ENCODE assay signal across 9 cellular contexts in the genomic region with DNA sequence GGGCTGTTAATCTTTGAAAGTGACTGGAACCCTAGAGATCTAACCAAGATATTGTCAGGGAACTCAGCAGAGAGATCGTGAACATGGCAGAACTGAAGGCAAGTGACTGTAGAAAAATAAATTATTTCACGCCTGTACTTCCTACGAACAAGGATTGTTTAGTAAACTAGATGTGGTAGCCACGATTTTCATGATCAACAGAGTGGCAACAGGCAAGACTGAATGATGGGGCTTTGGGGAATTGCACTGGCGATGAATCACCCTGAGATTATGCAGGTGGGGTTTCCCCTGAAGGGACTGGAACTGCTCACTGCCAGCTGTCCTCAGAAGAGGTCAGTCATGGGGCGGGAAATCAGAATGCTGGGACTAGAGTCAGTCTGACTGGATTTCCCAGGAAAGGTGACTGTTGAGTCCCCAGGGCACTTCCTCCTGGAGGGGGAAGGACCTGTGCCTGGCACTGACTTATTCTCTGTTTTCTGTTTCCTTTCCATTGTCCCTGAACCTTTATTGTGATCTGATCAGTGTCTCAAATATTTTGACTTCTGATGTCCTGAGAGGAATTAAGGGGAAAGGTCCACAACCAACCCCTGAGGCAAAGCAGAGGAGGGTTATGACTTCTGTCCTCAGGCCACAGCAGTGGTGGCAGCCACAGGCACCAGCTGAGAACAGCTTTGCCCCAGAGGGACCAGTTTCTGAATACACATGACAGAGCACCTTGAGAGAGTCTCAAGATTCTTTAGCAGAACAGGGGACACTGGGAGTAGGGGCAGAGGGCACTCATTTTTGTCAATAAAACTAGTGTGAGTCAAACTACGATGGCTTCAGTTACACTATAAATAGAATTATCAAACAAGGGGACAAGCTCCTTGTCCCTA.
DNase-seq lines count a peak whose midpoint lies in the region; ATAC-seq and TF ChIP-seq lines count a peak whose summit lies in the region.
"Had no signal": no experiment of that assay in that cellular context is flagged by ENCODE, and none has a peak within 500 bp of the region (broad histone marks: within the 10 kb centered on the region; RNA-seq: fewer than 3 reads in every experiment).

No MANE protein-coding gene starts in this region.

- peaks cover 62% of the 10 kb centered on the region for H3K4me1 ChIP-seq in OCI-LY3 (ENCODE audit: low read length)
- no peaks in the 10 kb centered on the region for H3K4me1 ChIP-seq in breast epithelium

- H4K20me1 ChIP-seq in OCI-LY3 (ENCODE audit: insufficient read depth, low read length): no peaks in the 10 kb centered on the region

- no peaks in the 10 kb centered on the region for H3K79me2 ChIP-seq in OCI-LY3 (ENCODE audit: low read length)

- H3K27ac ChIP-seq in OCI-LY3 (ENCODE audit: low read length) (peak overlapping the region; percentile 35), breast epithelium (peak overlapping the region; percentile 43)
- H3K27ac ChIP-seq: 22Rv1 had no signal

- TF ChIP-seq CTCF in OCI-LY3 (IDR thresholded peaks at IDR 0.05; ENCODE audit: low read depth, low read length) (no peak), breast epithelium (IDR thresholded peaks at IDR 0.05) (no peak), omental fat pad (IDR thresholded peaks at IDR 0.05) (no peak)

- peak overlapping the region; percentile 87 for H3K4me2 ChIP-seq in OCI-LY3 (ENCODE audit: low read length)

- peak overlapping the region; percentile 16; the same call in 1 of the 2 replicates for H2AFZ ChIP-seq in OCI-LY3 (ENCODE audit: low read depth, low read length)

- H3K9me3 ChIP-seq in OCI-LY3 (ENCODE audit: insufficient read depth, low read length): no peaks in the 10 kb centered on the region
- no peaks in the 10 kb centered on the region for H3K9me3 ChIP-seq in breast epithelium

- DNase-seq in DMS153 treated with DMSO at 0.1 percent for 48 hours (lab: John Stamatoyannopoulos, UW; ENCODE audit: unreplicated experiment) (peak; percentile 10), DMS153 (lab: John Stamatoyannopoulos, UW) (no peak), breast epithelium (ENCODE audit: low spot score in 2 of 2) (peak; percentile 55 to 62), omental fat pad (ENCODE audit: low spot score) (no peak), NCI-H187 treated with DMSO at 0.1 percent for 48 hours (lab: John Stamatoyannopoulos, UW) (no peak), AML-193 (lab: John Stamatoyannopoulos, UW) (no peak)

- H3K27me3 ChIP-seq in OCI-LY3 (ENCODE audit: low read depth, low read length) (peaks cover 31% of the 10 kb centered on the region), breast epithelium (no peaks in the 10 kb centered on the region)

- no peaks in the 10 kb centered on the region for H3K36me3 ChIP-seq in OCI-LY3 (replicated peaks; ENCODE audit: low read depth, low read length)
- no peaks in the 10 kb centered on the region for H3K36me3 ChIP-seq in breast epithelium

- ATAC-seq in HG02623 (IDR thresholded peaks at IDR 0.05; ENCODE audit: unreplicated experiment): peak; percentile 51
- peak; percentile 77 for ATAC-seq in omental fat pad (ENCODE audit: low FRiP score)

- H3K4me3 ChIP-seq in OCI-LY3 (ENCODE audit: low read length) (peak overlapping the region; percentile 74), breast epithelium (no peak overlapping the region)

- TF ChIP-seq POLR2A in breast epithelium (IDR thresholded peaks at IDR 0.05): no peak

- intact Hi-C loops in breast epithelium (cut with DNase I; ENCODE audit: low total_unique reads): no loop called here

- H3K9ac ChIP-seq in OCI-LY3 (ENCODE audit: low read length): peak overlapping the region; percentile 50; the same call in 1 of the 2 replicates

Comparison
In these comparisons a context has a peak if more than half of its experiments do, and no peak if none do; other contexts are left out.
1. DNase-seq: peak in DMS153 treated with DMSO at 0.1 percent for 48 hours (single experiment) and breast epithelium (2 of 2); none in DMS153 (single experiment), omental fat pad (single experiment), NCI-H187 treated with DMSO at 0.1 percent for 48 hours (single experiment) and AML-193 (0 of 2).